Comparison of ENCODE assay signal across 3 cellular contexts in the genomic region with DNA sequence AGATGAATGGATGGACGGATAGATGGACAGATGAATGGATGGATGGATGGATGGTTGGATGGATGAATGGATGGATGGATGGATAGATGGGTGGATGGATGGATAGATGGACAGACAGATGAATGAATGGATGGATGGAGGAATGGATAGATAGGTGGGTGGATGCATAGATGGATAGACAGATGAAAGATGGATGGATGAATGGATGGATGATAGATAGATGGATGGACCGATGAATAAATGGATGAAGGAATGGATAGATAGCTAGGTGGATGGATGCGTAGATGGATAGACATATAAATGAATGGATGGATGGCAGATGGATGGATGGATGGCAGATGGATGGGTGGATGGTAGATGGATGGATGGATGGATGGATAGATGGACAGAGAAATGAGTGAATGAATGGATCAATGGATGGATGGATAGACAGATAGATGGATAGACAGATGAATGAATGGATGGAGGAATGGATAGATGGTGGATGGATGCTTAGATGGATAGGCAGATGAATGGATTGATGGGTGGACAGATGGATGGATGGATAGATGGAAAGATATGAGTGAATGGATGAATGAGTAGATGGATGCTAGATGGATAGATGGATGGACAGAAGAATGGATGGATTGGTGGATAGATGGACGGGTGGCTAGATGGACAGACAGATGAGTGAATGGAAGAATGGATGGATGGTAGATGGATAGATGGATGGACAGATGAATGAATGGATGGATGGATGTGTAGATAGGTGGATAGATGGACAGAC.
TF ChIP-seq lines count a peak whose summit lies in the region.

No MANE protein-coding gene starts in this region.

TF ChIP-seq in HepG2, 621 proteins besides CTCF, POLR2A, EP300 and RAD21:
- TF ChIP-seq IRF2 (CRISPR knock-in tag; IDR thresholded peaks at IDR 0.05) (no peak), FOXA1 (IDR thresholded peaks at IDR 0.05) (0 out of 2 replicates have a peak, but pooled peaks have one; percentile 4), FOXA1 (CRISPR knock-in tag; IDR thresholded peaks at IDR 0.05) (no peak), PHB2 (IDR thresholded peaks at IDR 0.05; ENCODE audit: partially characterized antibody) (peak; percentile 92), SRY (CRISPR knock-in tag; IDR thresholded peaks at IDR 0.05) (no peak)

TF ChIP-seq in IMR-90, 13 proteins besides CTCF, POLR2A, EP300 and RAD21:
- TF ChIP-seq FOS (IDR thresholded peaks at IDR 0.05; ENCODE audit: low read depth, low read length) (no peak), NFE2L2 (IDR thresholded peaks at IDR 0.05; ENCODE audit: low read depth, low read length) (no peak), MXI1 (IDR thresholded peaks at IDR 0.05; ENCODE audit: borderline replicate concordance, low read depth, low read length) (no peak), SMC3 (IDR thresholded peaks at IDR 0.05; ENCODE audit: low read depth, low read length) (no peak), RFX5 (IDR thresholded peaks at IDR 0.05; ENCODE audit: low read depth, low read length) (no peak), MAZ (IDR thresholded peaks at IDR 0.05; ENCODE audit: borderline replicate concordance, low read depth, low read length) (no peak), MAFK (IDR thresholded peaks at IDR 0.05; ENCODE audit: low read depth, low read length) (no peak)
TF ChIP-seq in IMR-90: peak in this region for 0.

TF ChIP-seq in H1, 55 proteins besides CTCF, POLR2A, EP300 and RAD21:
- TF ChIP-seq TAF7 (optimal IDR thresholded peaks at IDR 0.05; ENCODE audit: borderline replicate concordance, low read depth, low read length) (no peak), CREB1 (IDR thresholded peaks at IDR 0.05) (no peak), BACH1 (IDR thresholded peaks at IDR 0.05; ENCODE audit: low read length) (no peak), PHF8 (conservative IDR thresholded peaks at IDR 0.05; ENCODE audit: low read depth, low read length) (no peak), CHD2 (IDR thresholded peaks at IDR 0.05; ENCODE audit: low read length) (no peak), HDAC6 (IDR thresholded peaks at IDR 0.05; ENCODE audit: low read depth, low read length) (no peak), EZH2 (IDR thresholded peaks at IDR 0.05; ENCODE audit: low read depth, low read length, severe bottlenecking) (no peak), POLR2AphosphoS5 (IDR thresholded peaks at IDR 0.05; ENCODE audit: low read depth, low read length) (no peak)
TF ChIP-seq in H1: peak in this region for 0.
